In the genomic region with DNA sequence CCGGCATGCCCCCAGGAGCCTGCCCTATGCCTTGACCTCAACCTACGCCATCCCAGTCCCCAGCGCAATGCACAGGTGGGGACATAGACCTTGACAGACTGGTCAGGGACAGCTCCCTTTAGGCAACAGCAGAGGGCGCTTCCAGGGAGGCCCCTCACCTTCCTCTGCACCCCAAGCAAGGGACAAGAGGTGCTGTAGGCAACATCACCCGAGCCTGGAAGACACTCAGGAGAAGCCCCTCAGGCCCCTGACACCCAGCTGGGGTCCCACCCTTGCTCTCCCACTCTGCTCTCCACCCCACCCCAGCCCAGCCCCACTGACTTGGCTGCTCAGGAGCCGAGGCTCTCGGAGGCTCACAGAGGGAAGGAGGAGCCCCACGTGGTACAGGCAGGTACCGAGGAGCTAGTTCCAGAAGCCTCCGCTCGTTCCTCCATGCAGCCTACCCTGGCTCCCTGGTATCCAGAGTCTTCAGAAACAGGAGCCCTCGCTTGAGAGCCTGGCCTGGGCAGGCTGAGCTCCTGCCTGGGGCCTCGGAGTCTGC, we compare ENCODE assay signal across 10 cellular contexts. TPM values are rescaled to one million over a fixed set of nuclear protein-coding genes. Genes with fewer than 3 reads are reported as not detected.
DNase-seq lines count a peak whose midpoint lies in the region; ATAC-seq and TF ChIP-seq lines count a peak whose summit lies in the region.
"Had no signal": no experiment of that assay in that cellular context is flagged by ENCODE, and none has a peak within 500 bp of the region (broad histone marks: within the 10 kb centered on the region; RNA-seq: fewer than 3 reads in every experiment).

No MANE protein-coding gene starts in this region.

- H3K27me3 ChIP-seq in kidney epithelial cell (ENCODE audit: control insufficient read depth, insufficient read depth, low read length) = peaks cover 73% of the 10 kb centered on the region

- no peaks in the 10 kb centered on the region for H3K36me3 ChIP-seq in kidney epithelial cell (ENCODE audit: control insufficient read depth, insufficient read depth, low read length)

- TF ChIP-seq CTCF in kidney epithelial cell (IDR thresholded peaks at IDR 0.05; ENCODE audit: insufficient read depth, low read length, poor library complexity, severe bottlenecking) = peak; percentile 58

- ATAC-seq in HG02938 (IDR thresholded peaks at IDR 0.05; ENCODE audit: unreplicated experiment) = peak; percentile 50
- ATAC-seq in HG02798 (IDR thresholded peaks at IDR 0.05; ENCODE audit: poor library complexity, unreplicated experiment) = no peak
- no peak for ATAC-seq in HG02588 (IDR thresholded peaks at IDR 0.05; ENCODE audit: unreplicated experiment)
- no peak for ATAC-seq in GM19395 (IDR thresholded peaks at IDR 0.05; ENCODE audit: unreplicated experiment)

- H3K4me3 ChIP-seq in kidney epithelial cell (ENCODE audit: low read depth, low read length) = no peak overlapping the region

- DNase-seq in DMS153 treated with DMSO at 0.1 percent for 48 hours (lab: John Stamatoyannopoulos, UW; ENCODE audit: unreplicated experiment) (peak; percentile 11), DMS153 (lab: John Stamatoyannopoulos, UW) (no peak), kidney epithelial cell (ENCODE audit: low read depth) (no peak)
- peak; percentile 57 for DNase-seq in activated CD8-positive, alpha-beta memory T cell treated with anti-CD3 and anti-CD28 coated beads, Interleukin-2, amount 50 U/mL, for 48 hours
- DNase-seq: left cardiac atrium had no signal

RNA-seq across cellular contexts. Expression of gene WNT3A, which starts 2.4 kb away (rescaled TPM):
- total RNA-seq in kidney epithelial cell = not detected in 2 replicates
- total RNA-seq: left cardiac atrium; T-helper 2 cell treated with Interferon-gamma antibody and Interleukin-4, amounts not matched to agents 100 ng/mL and 5 ng/mL, for 36 hours had no signal

RNA-seq across cellular contexts. Expression of gene WNT9A, which starts 56.7 kb away (rescaled TPM):
- total RNA-seq in kidney epithelial cell = 10.1 and 10.3 TPM in 2 replicates

Comparison
In these comparisons a context has a peak if more than half of its experiments do, and no peak if none do; other contexts are left out.
1. DNase-seq: peak in DMS153 treated with DMSO at 0.1 percent for 48 hours (single experiment) and activated CD8-positive, alpha-beta memory T cell treated with anti-CD3 and anti-CD28 coated beads, Interleukin-2, amount 50 U/mL, for 48 hours (single experiment); none in DMS153 (single experiment) and kidney epithelial cell (single experiment).